In the genomic region with DNA sequence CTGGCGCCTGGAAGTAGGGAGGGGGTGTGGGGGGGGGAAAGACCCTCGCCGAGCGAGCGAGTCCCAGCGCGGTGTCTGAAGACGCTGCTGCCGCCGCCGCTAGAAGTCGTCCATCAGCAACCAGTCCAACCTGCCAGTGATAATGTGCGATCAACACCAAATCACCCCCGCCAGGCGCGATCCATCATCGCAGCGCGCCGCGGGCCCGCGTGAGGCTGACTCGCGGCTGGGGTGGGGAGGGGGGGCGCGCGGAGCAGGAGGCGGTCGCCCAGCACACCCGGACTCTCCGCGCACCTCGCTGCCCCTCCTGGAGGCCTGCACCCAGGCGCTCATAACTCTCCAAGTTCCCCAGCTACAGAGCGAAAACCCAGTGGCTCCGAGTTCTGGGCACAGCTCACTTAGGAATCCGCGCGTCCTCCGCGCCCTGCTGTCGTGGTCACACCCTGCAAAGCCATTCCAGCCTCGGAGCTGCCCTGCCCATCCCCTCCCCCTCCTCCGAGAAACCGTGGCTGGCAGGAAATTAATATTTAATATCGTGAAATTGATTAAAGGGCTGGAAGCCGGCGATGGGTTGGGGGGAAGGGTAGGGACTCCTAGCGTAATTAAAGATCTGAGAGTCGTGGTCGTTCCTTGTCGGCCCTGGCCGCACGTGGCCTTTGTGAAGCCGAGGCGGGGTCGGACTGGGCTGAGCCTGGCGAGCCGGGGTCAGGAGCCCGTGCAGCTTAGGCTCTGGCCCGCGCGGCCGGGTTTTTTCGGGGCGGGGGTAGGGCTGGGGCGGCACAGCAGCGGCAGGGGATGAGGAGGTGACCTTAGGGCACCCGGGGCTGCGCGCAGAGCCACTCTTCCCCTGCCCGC, we compare ENCODE assay signal across 8 cellular contexts. TPM values are rescaled to one million over a fixed set of nuclear protein-coding genes. Genes with fewer than 3 reads are reported as not detected.
DNase-seq lines count a peak whose midpoint lies in the region; ATAC-seq and TF ChIP-seq lines count a peak whose summit lies in the region.

No MANE protein-coding gene starts in this region.

- H3K27me3 ChIP-seq in upper lobe of right lung: no peaks in the 10 kb centered on the region

- no peaks in the 10 kb centered on the region for H3K9me3 Mint-ChIP-seq in activated naive CD4-positive, alpha-beta T cell treated with anti-CD3 and anti-CD28 coated beads, Interleukin-2, amount 10 ng/mL, durations not matched to agents 7 days and 5 days
- H3K9me3 Mint-ChIP-seq in activated naive CD4-positive, alpha-beta T cell treated with anti-CD3 and anti-CD28 coated beads, Interleukin-2, amount 50 U/mL, for 72 hours: no peaks in the 10 kb centered on the region
- H3K9me3 Mint-ChIP-seq in memory B cell: no peaks in the 10 kb centered on the region

- in situ Hi-C loops in astrocyte of the cerebellum (cut with HindIII; ENCODE audit: low sequenced_read_pairs): no loop called here

- H3K4me1 ChIP-seq in upper lobe of right lung: peaks cover 4% of the 10 kb centered on the region

- no peak for TF ChIP-seq CTCF in astrocyte of the cerebellum (IDR thresholded peaks at IDR 0.05; ENCODE audit: low read depth, low read length, missing control alignments)
- no peak for TF ChIP-seq CTCF in upper lobe of right lung (IDR thresholded peaks at IDR 0.05)

- no peaks in the 10 kb centered on the region for H3K36me3 ChIP-seq in upper lobe of right lung

- H3K9me3 ChIP-seq in upper lobe of right lung: no peaks in the 10 kb centered on the region

- H3K4me3 ChIP-seq in astrocyte of the cerebellum (ENCODE audit: low read depth, low read length) (peak overlapping the region; percentile 31), upper lobe of right lung (peak overlapping the region; percentile 45)

- intact Hi-C loops in upper lobe of right lung (cut with DNase I): loop anchor here (10.0 kb wide), 1 partner anchor 51 kb away; no protein-coding TSS in a partner anchor

- no peak for ATAC-seq in activated naive CD4-positive, alpha-beta T cell treated with anti-CD3 and anti-CD28 coated beads, Interleukin-2, amount 50 U/mL, for 72 hours
- ATAC-seq in memory B cell (ENCODE audit: low read depth) (no peak), upper lobe of right lung (no peak), left lobe of liver (no peak), HG03108 (IDR thresholded peaks at IDR 0.05; ENCODE audit: unreplicated experiment) (no peak), GM21360 (IDR thresholded peaks at IDR 0.05; ENCODE audit: unreplicated experiment) (no peak)

- CTCF ChIA-PET in activated naive CD4-positive, alpha-beta T cell treated with anti-CD3 and anti-CD28 coated beads, Interleukin-2, amount 10 ng/mL, durations not matched to agents 7 days and 5 days (lab: Charles Lee): no interaction called here

- H3K27ac Mint-ChIP-seq in activated naive CD4-positive, alpha-beta T cell treated with anti-CD3 and anti-CD28 coated beads, Interleukin-2, amount 10 ng/mL, durations not matched to agents 7 days and 5 days: no peak overlapping the region
- H3K27ac Mint-ChIP-seq in activated naive CD4-positive, alpha-beta T cell treated with anti-CD3 and anti-CD28 coated beads, Interleukin-2, amount 50 U/mL, for 72 hours: no peak overlapping the region
- no peak overlapping the region for H3K27ac Mint-ChIP-seq in memory B cell

- H3K27ac ChIP-seq in upper lobe of right lung: peak overlapping the region; percentile 65

- H3K4me1 Mint-ChIP-seq in activated naive CD4-positive, alpha-beta T cell treated with anti-CD3 and anti-CD28 coated beads, Interleukin-2, amount 10 ng/mL, durations not matched to agents 7 days and 5 days: peaks cover 22% of the 10 kb centered on the region
- no peaks in the 10 kb centered on the region for H3K4me1 Mint-ChIP-seq in memory B cell

- H3K27me3 Mint-ChIP-seq in activated naive CD4-positive, alpha-beta T cell treated with anti-CD3 and anti-CD28 coated beads, Interleukin-2, amount 10 ng/mL, durations not matched to agents 7 days and 5 days: peaks cover 24% of the 10 kb centered on the region
- no peaks in the 10 kb centered on the region for H3K27me3 Mint-ChIP-seq in memory B cell

- DNase-seq in activated naive CD4-positive, alpha-beta T cell treated with anti-CD3 and anti-CD28 coated beads, Interleukin-2, amount 10 ng/mL, durations not matched to agents 7 days and 5 days: no peak
- DNase-seq in activated naive CD4-positive, alpha-beta T cell treated with anti-CD3 and anti-CD28 coated beads, Interleukin-2, amount 50 U/mL, for 72 hours (ENCODE audit: low spot score in 2 of 2): no peak
- DNase-seq in astrocyte of the cerebellum (ENCODE audit: low read depth): no peak
- no peak for DNase-seq in memory B cell (ENCODE audit: low spot score in 2 of 2)
- no peak for DNase-seq in upper lobe of right lung
- DNase-seq in left lobe of liver (ENCODE audit: low spot score): no peak

- peak overlapping the region; percentile 75 for H3K4me3 Mint-ChIP-seq in activated naive CD4-positive, alpha-beta T cell treated with anti-CD3 and anti-CD28 coated beads, Interleukin-2, amount 10 ng/mL, durations not matched to agents 7 days and 5 days
- H3K4me3 Mint-ChIP-seq in memory B cell: peak overlapping the region; percentile 80

- no peaks in the 10 kb centered on the region for H3K36me3 Mint-ChIP-seq in activated naive CD4-positive, alpha-beta T cell treated with anti-CD3 and anti-CD28 coated beads, Interleukin-2, amount 10 ng/mL, durations not matched to agents 7 days and 5 days
- no peaks in the 10 kb centered on the region for H3K36me3 Mint-ChIP-seq in activated naive CD4-positive, alpha-beta T cell treated with anti-CD3 and anti-CD28 coated beads, Interleukin-2, amount 50 U/mL, for 72 hours
- H3K36me3 Mint-ChIP-seq in memory B cell: no peaks in the 10 kb centered on the region

RNA-seq across cellular contexts. Expression of gene BCOR, which starts 58.1 kb away (rescaled TPM):
- 10 to 100 TPM; 46.9 to 48.3 TPM for total RNA-seq in activated naive CD4-positive, alpha-beta T cell treated with anti-CD3 and anti-CD28 coated beads, Interleukin-2, amount 50 U/mL, for 72 hours
- total RNA-seq in upper lobe of right lung (26.1 TPM), left lobe of liver (10.5 TPM)
